ENCODE assay signal across 1 cellular context in the genomic region with DNA sequence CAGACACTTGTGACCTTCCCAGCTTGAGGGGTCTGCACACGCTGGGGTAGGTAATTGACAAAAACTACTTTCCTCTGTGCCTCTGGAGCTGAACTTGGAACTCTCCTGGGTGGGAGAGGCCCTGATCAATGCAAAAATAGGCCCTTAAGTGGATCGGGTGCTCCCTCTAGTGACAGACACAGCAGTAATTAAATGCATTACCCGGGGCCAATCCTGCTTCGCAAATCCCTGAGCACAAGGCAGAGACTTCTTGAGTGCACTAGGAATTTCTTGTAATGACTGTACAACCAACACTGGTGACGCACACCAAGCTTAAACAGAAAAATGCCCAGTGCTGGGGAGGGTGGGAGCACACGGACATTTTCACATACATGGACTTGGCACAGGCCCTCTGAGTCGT.
TF ChIP-seq lines count a peak whose summit lies in the region.

No MANE protein-coding gene starts in this region.

TF ChIP-seq in HEK293, 187 proteins besides CTCF, POLR2A, EP300 and RAD21 (continued from another document):
- TF ChIP-seq, protein P1, sequence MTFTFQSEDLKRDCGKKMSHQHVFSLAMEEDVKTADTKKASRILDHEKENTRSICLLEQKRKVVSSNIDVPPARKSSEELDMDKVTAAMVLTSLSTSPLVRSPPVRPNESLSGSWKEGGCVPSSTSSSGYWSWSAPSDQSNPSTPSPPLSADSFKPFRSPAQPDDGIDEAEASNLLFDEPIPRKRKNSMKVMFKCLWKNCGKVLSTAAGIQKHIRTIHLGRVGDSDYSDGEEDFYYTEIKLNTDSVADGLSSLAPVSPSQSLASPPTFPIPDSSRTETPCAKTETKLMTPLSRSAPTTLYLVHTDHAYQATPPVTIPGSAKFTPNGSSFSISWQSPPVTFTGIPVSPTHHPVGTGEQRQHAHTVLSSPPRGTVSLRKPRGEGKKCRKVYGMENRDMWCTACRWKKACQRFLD (tag by site-specific recombination; IDR thresholded peaks at IDR 0.05): no peak
- peak; percentile 93 for TF ChIP-seq ZNF654 (tag by site-specific recombination; IDR thresholded peaks at IDR 0.05; ENCODE audit: low read depth)
- 0 out of 2 replicates have a peak, but pooled peaks have one; percentile 48 for TF ChIP-seq KLF8 (tag by site-specific recombination; IDR thresholded peaks at IDR 0.05)
